In the genomic region with DNA sequence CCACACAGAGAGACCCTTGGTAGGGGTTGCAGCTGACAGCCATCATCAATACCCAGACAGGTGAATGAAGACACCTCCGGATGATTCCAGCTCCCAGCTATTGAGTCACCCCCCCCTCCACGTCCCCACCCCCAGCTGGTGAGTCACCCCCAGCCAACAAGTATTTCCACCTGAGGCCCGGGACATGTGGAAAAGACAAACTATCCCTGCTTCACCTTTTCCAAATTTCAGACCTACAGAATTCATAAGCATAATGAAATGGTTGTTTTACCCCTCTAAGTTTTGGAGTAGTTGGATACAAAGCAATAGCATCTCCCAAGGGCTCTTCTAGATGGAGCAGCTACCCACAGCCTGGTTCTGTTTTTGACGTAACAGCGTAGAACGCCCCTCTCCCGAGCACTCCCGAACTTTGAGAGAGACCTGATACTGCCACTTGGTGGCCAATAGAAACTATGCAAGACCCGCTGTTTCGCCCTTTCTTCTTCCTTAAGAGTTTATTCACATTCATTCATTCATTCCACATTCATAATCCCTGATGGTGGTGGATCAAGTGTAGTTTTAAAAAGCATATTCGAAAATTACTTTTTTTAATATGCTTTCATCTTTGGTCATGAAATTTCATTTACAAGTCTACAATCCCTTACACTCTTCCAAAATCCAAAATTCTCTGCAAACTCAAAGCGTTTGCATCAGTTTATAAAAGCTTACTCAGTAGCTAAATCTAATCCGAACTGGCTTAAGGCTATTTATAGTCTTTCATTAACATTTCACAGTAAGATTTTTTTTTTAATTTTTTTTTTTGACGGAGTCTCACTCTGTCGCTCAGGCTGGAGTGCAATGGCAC, we compare ENCODE assay signal across 8 cellular contexts. TPM values are rescaled to one million over a fixed set of nuclear protein-coding genes. Genes with fewer than 3 reads are reported as not detected.
DNase-seq lines count a peak whose midpoint lies in the region; ATAC-seq and TF ChIP-seq lines count a peak whose summit lies in the region.

No MANE protein-coding gene starts in this region.

- peak; percentile 86 for TF ChIP-seq CTCF in left ventricle myocardium inferior (IDR thresholded peaks at IDR 0.05; ENCODE audit: borderline replicate concordance)

- no peaks in the 10 kb centered on the region for H3K36me3 ChIP-seq in left ventricle myocardium inferior

- no peak for DNase-seq in Right ventricle myocardium superior
- DNase-seq in Right ventricle myocardium inferior (ENCODE audit: missing footprints) = no peak
- DNase-seq in NCI-H2171 (lab: John Stamatoyannopoulos, UW) = peak; percentile 56
- DNase-seq in activated T-cell treated with anti-CD3 and anti-CD28 coated beads for 1 hour (ENCODE audit: low read depth) = peak; percentile 31
- no peak for DNase-seq in left ventricle myocardium inferior
- peak; percentile 45 for DNase-seq in stimulated activated CD4-positive, alpha-beta T cell treated with anti-CD3 and anti-CD28 coated beads, Interleukin-1b, Interleukin-23, amount 100 ng/mL, for 48 hours

- H3K4me3 ChIP-seq in left ventricle myocardium inferior = no peak overlapping the region

- H3K4me1 ChIP-seq in left ventricle myocardium inferior = no peaks in the 10 kb centered on the region

- H3K27me3 ChIP-seq in left ventricle myocardium inferior (ENCODE audit: low read depth) = no peaks in the 10 kb centered on the region

- ATAC-seq in Right ventricle myocardium superior (ENCODE audit: poor library complexity) (peak; percentile 61), Right ventricle myocardium inferior (no peak), HG02678 (IDR thresholded peaks at IDR 0.05; ENCODE audit: unreplicated experiment) (no peak), GM19035 (IDR thresholded peaks at IDR 0.05; ENCODE audit: unreplicated experiment) (no peak)

- intact Hi-C loops in Right ventricle myocardium superior (cut with DNase I) (no loop called here), Right ventricle myocardium inferior (cut with DNase I) (no loop called here), left ventricle myocardium inferior (cut with micrococcal nuclease) (no loop called here)

- no peak overlapping the region for H3K27ac ChIP-seq in left ventricle myocardium inferior (replicated peaks)

- peaks cover 8% of the 10 kb centered on the region for H3K9me3 ChIP-seq in left ventricle myocardium inferior (replicated peaks)

RNA-seq across cellular contexts. Expression of a gene that starts 15.1 kb away (rescaled TPM):
- total RNA-seq in Right ventricle myocardium superior = 6.8 TPM
- total RNA-seq in Right ventricle myocardium inferior = 9.0 TPM
- total RNA-seq in left ventricle myocardium inferior = 6.3 TPM

RNA-seq across cellular contexts. Expression of a gene that starts 42.2 kb away (rescaled TPM):
- total RNA-seq in Right ventricle myocardium superior (3.2 TPM), Right ventricle myocardium inferior (2.6 TPM), left ventricle myocardium inferior (3.1 TPM)

Comparison
In these comparisons a context has a peak if more than half of its experiments do, and no peak if none do; other contexts are left out.
1. DNase-seq: peak in NCI-H2171 (single experiment), activated T-cell treated with anti-CD3 and anti-CD28 coated beads for 1 hour (single experiment) and stimulated activated CD4-positive, alpha-beta T cell treated with anti-CD3 and anti-CD28 coated beads, Interleukin-1b, Interleukin-23, amount 100 ng/mL, for 48 hours (single experiment); none in Right ventricle myocardium superior (single experiment), Right ventricle myocardium inferior (single experiment) and left ventricle myocardium inferior (single experiment).